In the genomic region with DNA sequence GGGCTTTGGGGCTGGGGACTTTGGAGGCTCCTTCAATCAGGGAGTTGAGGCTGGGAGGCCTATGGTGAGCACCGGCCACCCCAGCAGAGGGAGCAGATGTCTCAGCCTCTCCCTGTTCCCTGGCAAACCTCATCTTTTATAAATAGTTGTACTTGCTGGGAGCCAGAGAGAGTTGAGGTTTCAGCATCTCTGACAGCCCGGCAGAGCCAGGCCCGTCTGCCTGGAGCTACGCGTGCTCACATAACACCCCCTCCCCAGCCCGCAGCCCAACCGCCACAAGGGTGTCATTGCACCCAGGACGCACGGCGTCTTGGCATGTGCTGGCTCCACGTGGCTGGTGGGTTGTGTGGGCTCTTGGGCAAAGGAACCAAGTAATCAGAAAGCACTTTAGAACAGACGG, we compare ENCODE assay signal across 28 cellular contexts.
DNase-seq lines count a peak whose midpoint lies in the region; ATAC-seq, FAIRE-seq and TF ChIP-seq lines count a peak whose summit lies in the region.
"Had no signal": no experiment of that assay in that cellular context is flagged by ENCODE, and none has a peak within 500 bp of the region (broad histone marks: within the 10 kb centered on the region; RNA-seq: fewer than 3 reads in every experiment).

No MANE protein-coding gene starts in this region.

- H3K27me3 ChIP-seq in left ventricle myocardium inferior (ENCODE audit: low read depth): peaks cover 38% of the 10 kb centered on the region
- H3K27me3 ChIP-seq in psoas muscle (ENCODE audit: insufficient read depth in 3 of 3, low read length in 2 of 3): no peaks in the 10 kb centered on the region
- H3K27me3 ChIP-seq: adrenal gland had no signal

- H3K4me3 ChIP-seq in left ventricle myocardium inferior: no peak overlapping the region
- no peak overlapping the region for H3K4me3 ChIP-seq in psoas muscle
- H3K4me3 ChIP-seq: A549, adrenal gland, neural progenitor cell, SJSA1, tibial nerve had no signal

- H3K36me3 ChIP-seq in left ventricle myocardium inferior (no peaks in the 10 kb centered on the region), psoas muscle (ENCODE audit: insufficient read depth in 1 of 2, low read depth in 1 of 2) (no peaks in the 10 kb centered on the region)
- H3K36me3 ChIP-seq: adrenal gland, neural progenitor cell, SJSA1, tibial nerve had no signal

- FAIRE-seq in HTR-8/SVneo (lab: Jason Lieb, UNC): no peak
- FAIRE-seq: A549, bronchial epithelial cell, keratinocyte, RCC 7860 had no signal

- WGBS in psoas muscle, 3 donors: 27 to 41% (median 31%) methylated on average over 12 of the region's 12 CpGs

- peak; percentile 86 to 99 (median 94) for ATAC-seq in psoas muscle
- ATAC-seq in GM19351 (IDR thresholded peaks at IDR 0.05; ENCODE audit: unreplicated experiment): no peak
- ATAC-seq: stimulated activated naive CD8-positive, alpha-beta T cell treated with anti-CD3 and anti-CD28 coated beads, Interleukin-15, amount 100 ng/mL, for 72 hours had no signal

- no peaks in the 10 kb centered on the region for H3K9me3 ChIP-seq in left ventricle myocardium inferior (replicated peaks)
- H3K9me3 ChIP-seq in psoas muscle: no peaks in the 10 kb centered on the region
- H3K9me3 ChIP-seq: A549, adrenal gland, SJSA1, tibial nerve had no signal

- no peak overlapping the region for H3K27ac ChIP-seq in left ventricle myocardium inferior (replicated peaks)
- no peak overlapping the region for H3K27ac ChIP-seq in psoas muscle
- H3K27ac ChIP-seq: A549, adrenal gland, neural progenitor cell, SJSA1, tibial nerve had no signal

- TF ChIP-seq CTCF in left ventricle myocardium inferior (IDR thresholded peaks at IDR 0.05; ENCODE audit: borderline replicate concordance) (peak; percentile 58), psoas muscle (IDR thresholded peaks at IDR 0.05) (peak; percentile 42)

- H3K4me1 ChIP-seq in left ventricle myocardium inferior (peaks cover 4% of the 10 kb centered on the region), psoas muscle (no peaks in the 10 kb centered on the region)
- H3K4me1 ChIP-seq: adrenal gland, neural progenitor cell, SJSA1, tibial nerve had no signal

- peak; percentile 56 for DNase-seq in DMS 273 (lab: John Stamatoyannopoulos, UW; ENCODE audit: unreplicated experiment)
- DNase-seq in anterior cingulate cortex (lab: John Stamatoyannopoulos, UW): peak in 49 of 58 donors; percentile 7 to 90 (median 57)
- DNase-seq in left ventricle myocardium inferior: peak; percentile 18
- DNase-seq in psoas muscle: peak; percentile 22 to 63
- DNase-seq in 8988T: no peak
- DNase-seq in NOMO-1 treated with DMSO at 0.1 percent for 48 hours (lab: John Stamatoyannopoulos, UW; ENCODE audit: unreplicated experiment): no peak
- DNase-seq in HTR-8/SVneo (ENCODE audit: insufficient read length, low spot score): no peak
- DNase-seq: activated CD4-positive, alpha-beta T cell treated with anti-CD3 and anti-CD28 coated beads, Interleukin-2, amount 50 U/mL, for 48 hours; activated CD4-positive, CD25-positive, alpha-beta regulatory T cell; activated naive CD4-positive, alpha-beta T cell treated with anti-CD3 and anti-CD28 coated beads for 36 hours; adrenal gland; AML-193; CD4-positive, alpha-beta memory T cell; dermis blood vessel endothelial cell; H7; NCI-H1092 treated with DMSO at 0.1 percent for 48 hours; NCI-H187; NCI-H2171; NCI-H524 treated with DMSO at 0.1 percent for 48 hours; stimulated activated naive CD8-positive, alpha-beta T cell treated with anti-CD3 and anti-CD28 coated beads, Interleukin-15, amount 100 ng/mL, for 72 hours had no signal

- intact Hi-C loops in left ventricle myocardium inferior (cut with micrococcal nuclease): no loop called here
- intact Hi-C loops in psoas muscle (cut with DNase I): loop anchor here (2.0 to 5.0 kb wide), 3 partner anchors 114 to 234 kb away; no protein-coding TSS in a partner anchor

Comparison
In these comparisons a context has a peak if more than half of its experiments do, and no peak if none do; other contexts are left out.
1. DNase-seq: peak in DMS 273 (single experiment), anterior cingulate cortex (49 of 58), left ventricle myocardium inferior (single experiment) and psoas muscle (2 of 2); none in 8988T (single experiment), NOMO-1 treated with DMSO at 0.1 percent for 48 hours (single experiment) and HTR-8/SVneo (single experiment).